Comparison of ENCODE assay signal across 8 cellular contexts in the genomic region with DNA sequence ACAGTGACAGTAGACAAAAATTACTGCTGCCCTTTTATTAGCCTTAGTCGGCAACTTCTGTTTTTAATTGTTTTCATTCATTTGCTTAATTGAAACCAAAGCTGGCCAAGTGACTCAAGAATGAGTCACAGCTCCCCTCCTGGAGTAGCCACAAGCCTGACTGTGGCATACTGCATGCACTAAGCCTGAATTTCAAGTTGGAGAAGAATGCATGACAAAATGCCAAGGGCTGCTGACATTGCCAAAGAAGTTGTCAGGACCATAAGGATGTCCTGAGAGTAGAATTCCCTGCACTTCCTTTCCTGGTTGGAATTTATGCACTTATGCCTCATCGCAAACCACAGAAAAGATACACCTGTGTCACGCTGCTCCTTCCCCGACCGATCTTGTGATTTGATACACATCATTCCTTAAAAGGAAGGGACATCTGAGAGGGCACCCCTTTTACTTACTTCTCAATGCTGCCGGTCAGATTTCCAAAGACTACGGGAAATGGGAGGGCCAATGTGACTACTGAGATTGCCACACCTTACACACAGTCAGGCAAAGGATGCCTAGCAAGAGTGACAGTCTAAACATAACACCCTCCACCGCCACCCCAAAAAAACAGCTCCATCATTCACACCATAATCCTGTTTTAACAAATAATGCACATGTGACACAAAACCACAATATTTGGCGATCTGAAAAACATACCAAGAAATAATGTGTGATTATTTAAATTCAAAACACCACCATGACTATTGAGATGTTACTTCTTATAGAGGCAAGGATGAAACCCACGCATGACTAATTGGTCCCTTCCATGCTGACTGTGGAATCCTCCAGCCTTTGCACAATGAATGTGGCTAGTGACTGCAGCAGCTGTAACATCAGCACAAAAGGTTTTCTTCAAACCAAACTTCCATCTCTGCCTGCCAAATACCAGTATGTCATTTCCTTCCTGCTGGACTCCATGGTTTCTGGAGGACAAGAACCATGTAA.
DNase-seq lines count a peak whose midpoint lies in the region; ATAC-seq and TF ChIP-seq lines count a peak whose summit lies in the region.

No MANE protein-coding gene starts in this region.

- H3K27ac ChIP-seq in RWPE1, result no peak overlapping the region; the same call in 1 of the 2 replicates

- H3K4me1 Mint-ChIP-seq in stimulated activated memory B cell treated with anti-CD40 and anti-IgM and Interleukin-4, amounts not matched to agents 10 μg/mL and 1 μg/mL and 100 μg/mL, for 72 hours, result peaks cover 50% of the 10 kb centered on the region

- no peak overlapping the region for H3K4me3 ChIP-seq in astrocyte of the cerebellum (ENCODE audit: low read depth, low read length)

- peak overlapping the region; percentile 34 for H3K4me3 Mint-ChIP-seq in stimulated activated memory B cell treated with anti-CD40 and anti-IgM and Interleukin-4, amounts not matched to agents 10 μg/mL and 1 μg/mL and 100 μg/mL, for 72 hours

- TF ChIP-seq CTCF in RWPE1 (conservative IDR thresholded peaks at IDR 0.05; ENCODE audit: low read depth), result no peak
- TF ChIP-seq CTCF in astrocyte of the cerebellum (IDR thresholded peaks at IDR 0.05; ENCODE audit: low read depth, low read length, missing control alignments), result no peak

- CTCF ChIA-PET in RWPE1 (lab: Yijun Ruan, JAX), result no interaction called here

- H3K9me3 Mint-ChIP-seq in stimulated activated memory B cell treated with anti-CD40 and anti-IgM and Interleukin-4, amounts not matched to agents 10 μg/mL and 1 μg/mL and 100 μg/mL, for 72 hours, result no peaks in the 10 kb centered on the region

- peak overlapping the region; percentile 31 for H3K27ac Mint-ChIP-seq in stimulated activated memory B cell treated with anti-CD40 and anti-IgM and Interleukin-4, amounts not matched to agents 10 μg/mL and 1 μg/mL and 100 μg/mL, for 72 hours

- H3K36me3 Mint-ChIP-seq in stimulated activated memory B cell treated with anti-CD40 and anti-IgM and Interleukin-4, amounts not matched to agents 10 μg/mL and 1 μg/mL and 100 μg/mL, for 72 hours, result peaks cover 5% of the 10 kb centered on the region

- ATAC-seq in HG03066 (IDR thresholded peaks at IDR 0.05; ENCODE audit: low read depth, unreplicated experiment), result peak; percentile 32
- peak; percentile 77 for ATAC-seq in stimulated activated memory B cell treated with anti-CD40 and anti-IgM and Interleukin-4, amounts not matched to agents 10 μg/mL and 1 μg/mL and 100 μg/mL, for 72 hours

- DNase-seq in DMS 273 (lab: John Stamatoyannopoulos, UW; ENCODE audit: unreplicated experiment) (peak; percentile 80), DMS 273 treated with DMSO at 0.1 percent for 48 hours (lab: John Stamatoyannopoulos, UW) (no peak), RWPE1 (ENCODE audit: low spot score) (peak; percentile 89), astrocyte of the cerebellum (ENCODE audit: low read depth) (peak; percentile 97), iPS-NIHi7 (ENCODE audit: extremely low spot score) (peak; percentile 73), GDM1 (lab: John Stamatoyannopoulos, UW) (no peak)

- POLR2A ChIA-PET in RWPE1 (lab: Yijun Ruan, JAX; ENCODE audit: low non-redundant PET), result no interaction called here

- no peaks in the 10 kb centered on the region for H3K27me3 Mint-ChIP-seq in stimulated activated memory B cell treated with anti-CD40 and anti-IgM and Interleukin-4, amounts not matched to agents 10 μg/mL and 1 μg/mL and 100 μg/mL, for 72 hours

- in situ Hi-C loops in astrocyte of the cerebellum (cut with HindIII; ENCODE audit: low sequenced_read_pairs), result no loop called here

Comparison
In these comparisons a context has a peak if more than half of its experiments do, and no peak if none do; other contexts are left out.
1. DNase-seq: peak in DMS 273 (single experiment), RWPE1 (single experiment), astrocyte of the cerebellum (single experiment) and iPS-NIHi7 (single experiment); none in DMS 273 treated with DMSO at 0.1 percent for 48 hours (single experiment) and GDM1 (single experiment).